In genomic region chr10:75312440-75312839, GRCh38 we compare ENCODE assay signal across 27 cellular contexts.
A peak's percentile ranks its signal among the peaks of the same experiment; 100 is the strongest.
DNase-seq lines count a peak whose midpoint lies in the region; TF ChIP-seq lines count a peak whose summit lies in the region.
"Had no signal": no experiment of that assay in that cellular context is flagged by ENCODE, and none has a peak within 500 bp of the region (broad histone marks: within the 10 kb centered on the region; RNA-seq: fewer than 3 reads in every experiment).

No MANE protein-coding gene starts in this region.

- no peak for TF ChIP-seq POLR2A in ovary (IDR thresholded peaks at IDR 0.05)

- DNase-seq in ovary: no peak
- DNase-seq: 8988T; ACHN; AML-193; BE2C; C1 segment of cervical spinal cord; Caco-2; Calu3; CD4-positive, alpha-beta memory T cell; CD4-positive, alpha-beta T cell; CD4-positive, CD25-positive, alpha-beta regulatory T cell; CD8-positive, alpha-beta memory T cell; CD8-positive, alpha-beta T cell; COR-L47; DMS 273 treated with DMSO at 0.1 percent for 48 hours; DMS153; DMS53; DMS79; DMS79 treated with DMSO at 0.1 percent for 48 hours; DND-41; EL had no signal

- no peaks in the 10 kb centered on the region for H3K9me3 ChIP-seq in HEK293 (ENCODE audit: control insufficient read depth, insufficient read depth, low read depth, low read length)
- no peaks in the 10 kb centered on the region for H3K9me3 ChIP-seq in ovary
- H3K9me3 ChIP-seq: BE2C had no signal

- no peaks in the 10 kb centered on the region for H3K27me3 ChIP-seq in ovary
- H3K27me3 ChIP-seq: BE2C; BLaER1; BLaER1 treated with 17β-estradiol and CSF1 and Interleukin-3, amounts not matched to agents 10 nM and 100 nM had no signal

- H3K36me3 ChIP-seq in HEK293 (ENCODE audit: control insufficient read depth in 2 of 2, insufficient read depth in 1 of 2, low read length in 2 of 2) (no peaks in the 10 kb centered on the region), ovary (no peaks in the 10 kb centered on the region)
- H3K36me3 ChIP-seq: BE2C; BLaER1; BLaER1 treated with 17β-estradiol and CSF1 and Interleukin-3, amounts not matched to agents 10 nM and 100 nM had no signal

- H3K4me3 ChIP-seq in HEK293 (ENCODE audit: low read depth, low read length): no peak overlapping the region
- H3K4me3 ChIP-seq in ovary: no peak overlapping the region
- H3K4me3 ChIP-seq: A549; BLaER1; BLaER1 treated with 17β-estradiol and CSF1 and Interleukin-3, amounts not matched to agents 10 nM and 100 nM had no signal

- H3K4me1 ChIP-seq in HEK293 (ENCODE audit: control insufficient read depth, insufficient read depth, low read length): no peaks in the 10 kb centered on the region
- H3K4me1 ChIP-seq in ovary (ENCODE audit: insufficient read depth): no peaks in the 10 kb centered on the region
- H3K4me1 ChIP-seq: A549; BE2C; BLaER1; BLaER1 treated with 17β-estradiol and CSF1 and Interleukin-3, amounts not matched to agents 10 nM and 100 nM; Caco-2 had no signal

- CTCF ChIA-PET in HEK293 (lab: Yijun Ruan, JAX): interaction anchor here (2.2 kb wide), 1 partner anchor 17 kb away, joined by 6 read pairs; no protein-coding TSS in a partner anchor

- intact Hi-C loops in ovary (cut with DNase I): no loop called here

- no peak for TF ChIP-seq EP300 in ovary (IDR thresholded peaks at IDR 0.05)

- TF ChIP-seq CTCF in HEK293 (tag by site-specific recombination; IDR thresholded peaks at IDR 0.05): no peak
- no peak for TF ChIP-seq CTCF in ovary (IDR thresholded peaks at IDR 0.05)

- H3K27ac ChIP-seq in HEK293 (ENCODE audit: extremely low read depth, low read depth, low read length) (no peak overlapping the region), ovary (no peak overlapping the region)
- H3K27ac ChIP-seq: 22Rv1; A549; BLaER1; BLaER1 treated with 17β-estradiol and CSF1 and Interleukin-3, amounts not matched to agents 10 nM and 100 nM; C4-2B had no signal

- POLR2A ChIA-PET in HEK293 (lab: Yijun Ruan, JAX): no interaction called here

TF ChIP-seq in HEK293, 187 proteins besides CTCF, POLR2A, EP300 and RAD21:
- TF ChIP-seq ZNF558 (tag by site-specific recombination; IDR thresholded peaks at IDR 0.05): peak; percentile 96
- no peak for TF ChIP-seq ZNF488 (tag by site-specific recombination; IDR thresholded peaks at IDR 0.05)
